In genomic region chr9:105295986-105296385, GRCh38 we compare ENCODE assay signal across 15 cellular contexts. TPM values are rescaled to one million over a fixed set of nuclear protein-coding genes. Genes with fewer than 3 reads are reported as not detected.
DNase-seq lines count a peak whose midpoint lies in the region; ATAC-seq and TF ChIP-seq lines count a peak whose summit lies in the region.
"Had no signal": no experiment of that assay in that cellular context is flagged by ENCODE, and none has a peak within 500 bp of the region (broad histone marks: within the 10 kb centered on the region; RNA-seq: fewer than 3 reads in every experiment).

No MANE protein-coding gene starts in this region.

- no peak overlapping the region; the same call in 1 of the 2 replicates for H3K23ac ChIP-seq in IMR-90 (ENCODE audit: low read depth, low read length)

- CTCF ChIA-PET in IMR-90 (lab: Yijun Ruan, JAX): no interaction called here
- CTCF ChIA-PET in MCF 10A (lab: Yijun Ruan, JAX): interaction anchor here (0.7 to 1.4 kb wide), 2 partner anchors 51 to 140 kb away, joined by 3 to 5 read pairs; no protein-coding TSS in a partner anchor

- peak overlapping the region; percentile 4 for H3K14ac ChIP-seq in IMR-90 (replicated peaks; ENCODE audit: low read depth, low read length)

- peaks cover 6% of the 10 kb centered on the region; the same call in 1 of the 2 replicates for H3K9me1 ChIP-seq in IMR-90 (ENCODE audit: insufficient read depth, low read length)

- WGBS in IMR-90 (ENCODE audit: extremely low coverage in 2 of 2, insufficient read length in 1 of 2), 2 experiments: no CpG with 5 or more reads among the region's 4 CpGs

- H3K27ac Mint-ChIP-seq in MCF 10A (ENCODE audit: low read depth, unreplicated experiment) (peak overlapping the region; percentile 78), natural killer cell (no peak overlapping the region)
- H3K27ac Mint-ChIP-seq: activated T-cell treated with anti-CD3 and anti-CD28 coated beads, Interleukin-2, amount 50 U/mL, for 24 hours had no signal

- no peak for TF ChIP-seq CTCF in IMR-90 (conservative IDR thresholded peaks at IDR 0.05; ENCODE audit: low read depth, low read length)
- no peak for TF ChIP-seq CTCF in MCF 10A (IDR thresholded peaks at IDR 0.05; ENCODE audit: unreplicated experiment)
- no peak for TF ChIP-seq CTCF in GM13977 (IDR thresholded peaks at IDR 0.05; ENCODE audit: extremely low read depth, insufficient read depth, missing control alignments)
- no peak for TF ChIP-seq CTCF in natural killer cell (IDR thresholded peaks at IDR 0.05)

- no peak for TF ChIP-seq POLR2A in IMR-90 (IDR thresholded peaks at IDR 0.05; ENCODE audit: low read depth, low read length)

- in situ Hi-C loops in IMR-90 (cut with MboI; ENCODE audit: low sequenced_read_pairs) (no loop called here), GM13977 (cut with MboI; ENCODE audit: low pct_unique_long_range_greater_than_20kb, low sequenced_read_pairs, unreplicated experiment) (no loop called here)

- dilution Hi-C loops in IMR-90 (cut with HindIII; ENCODE audit: low sequenced_read_pairs, unreplicated experiment): no loop called here

- peak overlapping the region; percentile 69; the same call in 1 of the 2 replicates for H2BK120ac ChIP-seq in IMR-90 (ENCODE audit: low read depth, low read length)

- no peak overlapping the region for H3K4me3 Mint-ChIP-seq in MCF 10A (ENCODE audit: unreplicated experiment)
- no peak overlapping the region for H3K4me3 Mint-ChIP-seq in natural killer cell
- H3K4me3 Mint-ChIP-seq: activated T-cell treated with anti-CD3 and anti-CD28 coated beads, Interleukin-2, amount 50 U/mL, for 24 hours had no signal

- H2AFZ ChIP-seq in IMR-90 (replicated peaks; ENCODE audit: low read length, poor library complexity): no peak overlapping the region

- POLR2A ChIA-PET in IMR-90 (lab: Charles Lee; ENCODE audit: unreplicated experiment) (no interaction called here), MCF 10A (lab: Yijun Ruan, JAX) (interaction anchor here (1.4 to 3.9 kb wide), 3 partner anchors 9 to 50 kb away, joined by 3 to 37 read pairs (median 11); partner anchors contain the start of gene SLC44A1)

- BruUV-seq in IMR-90 (replicated peaks; lab: Mats Ljungman, UMichigan) (no TSS peak), MCF 10A (replicated peaks; lab: Mats Ljungman, UMichigan) (no TSS peak)

- intact Hi-C loops in IMR-90 (cut with micrococcal nuclease) (loop anchor here (5.0 kb wide), 1 partner anchor 36 kb away; no protein-coding TSS in a partner anchor), MCF 10A (cut with micrococcal nuclease) (loop anchor here (5.0 kb wide), 1 partner anchor 34 kb away; no protein-coding TSS in a partner anchor), natural killer cell (cut with micrococcal nuclease) (no loop called here)

- no peaks in the 10 kb centered on the region for H4K20me1 ChIP-seq in IMR-90 (ENCODE audit: insufficient read depth, low read length)

- H4K91ac ChIP-seq in IMR-90 (ENCODE audit: insufficient read depth, low read depth, low read length): peak overlapping the region; percentile 33; the same call in 1 of the 2 replicates

- no peak overlapping the region for H2AK9ac ChIP-seq in IMR-90 (replicated peaks; ENCODE audit: low read depth, low read length, poor library complexity)

- no peak overlapping the region for H3K56ac ChIP-seq in IMR-90 (ENCODE audit: extremely low read depth, insufficient read depth, low read length)

- H3K4me3 ChIP-seq in IMR-90 (ENCODE audit: insufficient read depth, low read depth, low read length) (no peak overlapping the region), skeletal muscle satellite cell (ENCODE audit: low read length) (peak overlapping the region; percentile 15)

- H3K27me3 Mint-ChIP-seq in MCF 10A (ENCODE audit: insufficient read depth, unreplicated experiment): no peaks in the 10 kb centered on the region
- no peaks in the 10 kb centered on the region for H3K27me3 Mint-ChIP-seq in natural killer cell (ENCODE audit: low read depth in 2 of 2)
- H3K27me3 Mint-ChIP-seq: activated T-cell treated with anti-CD3 and anti-CD28 coated beads, Interleukin-2, amount 50 U/mL, for 24 hours had no signal

- H3K36me3 ChIP-seq in IMR-90 (ENCODE audit: control insufficient read depth, insufficient read depth, low read length): no peaks in the 10 kb centered on the region
- H3K36me3 ChIP-seq in skeletal muscle satellite cell (ENCODE audit: insufficient read depth, low read length): peaks cover 10% of the 10 kb centered on the region

- peak overlapping the region in 1 of 2 experiments; percentile 31; a peak in 2 of 4 replicates for H4K8ac ChIP-seq in IMR-90 (ENCODE audit: low read depth in 2 of 2, low read length in 2 of 2)

- H3K9ac ChIP-seq in IMR-90 (ENCODE audit: low read depth, low read length) (no peak overlapping the region), skeletal muscle satellite cell (ENCODE audit: low read depth, low read length) (peak overlapping the region; percentile 81)

- no peak for ATAC-seq in IMR-90 (ENCODE audit: low read depth)
- ATAC-seq in natural killer cell: no peak
- no peak for ATAC-seq in GM18520 (IDR thresholded peaks at IDR 0.05; ENCODE audit: unreplicated experiment)

- H2BK5ac ChIP-seq in IMR-90 (ENCODE audit: low read depth, low read length, poor library complexity, severe bottlenecking): peak overlapping the region; percentile 96

- peaks cover 12 to 21% of the 10 kb centered on the region in 2 experiments for H3K79me1 ChIP-seq in IMR-90 (ENCODE audit: low read depth in 1 of 2, low read length in 2 of 2)

- no peaks in the 10 kb centered on the region for H3K27me3 ChIP-seq in IMR-90 (ENCODE audit: control insufficient read depth, insufficient read depth, low read length)
- H3K27me3 ChIP-seq in skeletal muscle satellite cell (ENCODE audit: control insufficient read depth, insufficient read depth, low read length): no peaks in the 10 kb centered on the region

- peak overlapping the region; percentile 74; the same call in 1 of the 2 replicates for H3K4ac ChIP-seq in IMR-90 (ENCODE audit: low read depth, low read length)

- H3K9me3 Mint-ChIP-seq in MCF 10A (ENCODE audit: unreplicated experiment): no peaks in the 10 kb centered on the region
- no peaks in the 10 kb centered on the region for H3K9me3 Mint-ChIP-seq in natural killer cell
- H3K9me3 Mint-ChIP-seq: activated T-cell treated with anti-CD3 and anti-CD28 coated beads, Interleukin-2, amount 50 U/mL, for 24 hours had no signal

- H3K9me3 ChIP-seq in IMR-90 (ENCODE audit: control insufficient read depth, insufficient read depth, low read length): no peaks in the 10 kb centered on the region
- no peaks in the 10 kb centered on the region for H3K9me3 ChIP-seq in skeletal muscle satellite cell (replicated peaks; ENCODE audit: low read length)

- H3K4me2 ChIP-seq in IMR-90 (ENCODE audit: low read depth, low read length) (peak overlapping the region; percentile 61; the same call in 1 of the 2 replicates), skeletal muscle satellite cell (ENCODE audit: low read length) (peak overlapping the region; percentile 56)

- H3K4me1 ChIP-seq in IMR-90 (ENCODE audit: control insufficient read depth, insufficient read depth, low read length) (peaks cover 22% of the 10 kb centered on the region), skeletal muscle satellite cell (ENCODE audit: control insufficient read depth, insufficient read depth, low read length) (peaks cover 67% of the 10 kb centered on the region)

- H2BK15ac ChIP-seq in IMR-90 (ENCODE audit: low read depth, low read length): peak overlapping the region; percentile 79; the same call in 1 of the 3 replicates

- H3K4me1 Mint-ChIP-seq in MCF 10A (ENCODE audit: insufficient read depth, unreplicated experiment) (peaks cover 40% of the 10 kb centered on the region), natural killer cell (peaks cover 7% of the 10 kb centered on the region in 2 donors)

- peak overlapping the region; percentile 77 for H4K5ac ChIP-seq in IMR-90 (ENCODE audit: low read depth, low read length)

- H2AK5ac ChIP-seq in IMR-90 (ENCODE audit: low read depth, low read length): peak overlapping the region; percentile 78

- peak overlapping the region; percentile 29; the same call in 1 of the 2 replicates for H3K27ac ChIP-seq in IMR-90 (ENCODE audit: insufficient read depth, low read length)

- no peak for TF ChIP-seq RAD21 in IMR-90 (IDR thresholded peaks at IDR 0.05; ENCODE audit: low read length)

- H2BK20ac ChIP-seq in IMR-90 (ENCODE audit: low read depth, low read length): peak overlapping the region; percentile 81; the same call in 1 of the 2 replicates

- peak overlapping the region; percentile 91 for H3K18ac ChIP-seq in IMR-90 (ENCODE audit: low read depth, low read length)

- no peak for DNase-seq in IMR-90
- no peak for DNase-seq in MCF 10A (ENCODE audit: unreplicated experiment)
- peak; percentile 51 for DNase-seq in globus pallidus (ENCODE audit: low spot score)
- DNase-seq in GM13977 (ENCODE audit: low spot score): no peak
- DNase-seq in natural killer cell: no peak
- DNase-seq in HK-2 (ENCODE audit: unreplicated experiment): no peak
- DNase-seq: activated T-cell treated with anti-CD3 and anti-CD28 coated beads, Interleukin-2, amount 50 U/mL, for 24 hours; aorta; C1 segment of cervical spinal cord; KG1; NCI-H1694 treated with DMSO at 0.1 percent for 48 hours; NCI-H82; stimulated activated CD8-positive, alpha-beta memory T cell treated with anti-CD3 and anti-CD28 coated beads, Interleukin-4, amount 100 ng/mL, for 48 hours had no signal

- H3K36me3 Mint-ChIP-seq in MCF 10A (ENCODE audit: insufficient read depth, unreplicated experiment): peaks cover 6% of the 10 kb centered on the region
- no peaks in the 10 kb centered on the region for H3K36me3 Mint-ChIP-seq in natural killer cell

TF ChIP-seq in IMR-90, 13 proteins besides CTCF, POLR2A, EP300 and RAD21 (continues in another document):
- no peak for TF ChIP-seq RCOR1 (IDR thresholded peaks at IDR 0.05; ENCODE audit: insufficient replicate concordance, low read length)
- TF ChIP-seq RFX5 (IDR thresholded peaks at IDR 0.05; ENCODE audit: low read depth, low read length): no peak
- TF ChIP-seq BHLHE40 (IDR thresholded peaks at IDR 0.05; ENCODE audit: low read depth, low read length): no peak
- TF ChIP-seq MAZ (IDR thresholded peaks at IDR 0.05; ENCODE audit: borderline replicate concordance, low read depth, low read length): no peak
- TF ChIP-seq USF2 (IDR thresholded peaks at IDR 0.05; ENCODE audit: low read depth, low read length): no peak

RNA-seq across cellular contexts. Expression of gene SLC44A1, which starts 51.5 kb away (rescaled TPM):
- total RNA-seq in IMR-90 (2012; rRNA removed) (19.4 and 21.7 TPM in 2 replicates), MCF 10A (2022) (15.2 and 15.9 TPM in 2 replicates), natural killer cell (1 to 10 TPM; 7.1 to 8.3 (median 7.9) TPM)
- 3.9 and 5.2 TPM in 2 replicates for polyA plus RNA-seq in IMR-90 (2012; rRNA removed)
- polyA plus RNA-seq in IMR-90 (2012; cell fraction: cytosol; rRNA removed): 1.4 and 2.1 TPM in 2 replicates
- 0.44 and 2.7 TPM in 2 replicates for polyA plus RNA-seq in IMR-90 (2012; cell fraction: nucleus; rRNA removed; ENCODE audit: low replicate concordance)
- total RNA-seq in skeletal muscle satellite cell (2012; rRNA removed): 67.3 and 72.0 TPM in 2 replicates
